ENCODE assay signal across 1 cellular context in genomic region chr9:133340916-133341315, GRCh38.
TF ChIP-seq lines count a peak whose summit lies in the region.

No MANE protein-coding gene starts in this region.

TF ChIP-seq in endothelial cell of umbilical vein, 7 proteins besides CTCF, POLR2A, EP300 and RAD21:
- TF ChIP-seq JUN (IDR thresholded peaks at IDR 0.05; ENCODE audit: borderline replicate concordance, insufficient read depth, insufficient read length, low read depth) = no peak
- TF ChIP-seq POLR2AphosphoS5 (IDR thresholded peaks at IDR 0.05; ENCODE audit: insufficient read depth, low read depth, low read length) = no peak
- TF ChIP-seq FOS (IDR thresholded peaks at IDR 0.05; ENCODE audit: borderline replicate concordance, insufficient read depth, low read length) = no peak
- no peak for TF ChIP-seq MYC (IDR thresholded peaks at IDR 0.05; ENCODE audit: low read depth, low read length)
- TF ChIP-seq MAX (IDR thresholded peaks at IDR 0.05; ENCODE audit: insufficient read depth, insufficient read length) = no peak
- no peak for TF ChIP-seq EZH2 (IDR thresholded peaks at IDR 0.05; ENCODE audit: borderline replicate concordance, low read depth, low read length, severe bottlenecking)
- no peak for TF ChIP-seq GATA2 (IDR thresholded peaks at IDR 0.05; ENCODE audit: insufficient read depth, insufficient read length, low read depth, low read length)
